In the genomic region with DNA sequence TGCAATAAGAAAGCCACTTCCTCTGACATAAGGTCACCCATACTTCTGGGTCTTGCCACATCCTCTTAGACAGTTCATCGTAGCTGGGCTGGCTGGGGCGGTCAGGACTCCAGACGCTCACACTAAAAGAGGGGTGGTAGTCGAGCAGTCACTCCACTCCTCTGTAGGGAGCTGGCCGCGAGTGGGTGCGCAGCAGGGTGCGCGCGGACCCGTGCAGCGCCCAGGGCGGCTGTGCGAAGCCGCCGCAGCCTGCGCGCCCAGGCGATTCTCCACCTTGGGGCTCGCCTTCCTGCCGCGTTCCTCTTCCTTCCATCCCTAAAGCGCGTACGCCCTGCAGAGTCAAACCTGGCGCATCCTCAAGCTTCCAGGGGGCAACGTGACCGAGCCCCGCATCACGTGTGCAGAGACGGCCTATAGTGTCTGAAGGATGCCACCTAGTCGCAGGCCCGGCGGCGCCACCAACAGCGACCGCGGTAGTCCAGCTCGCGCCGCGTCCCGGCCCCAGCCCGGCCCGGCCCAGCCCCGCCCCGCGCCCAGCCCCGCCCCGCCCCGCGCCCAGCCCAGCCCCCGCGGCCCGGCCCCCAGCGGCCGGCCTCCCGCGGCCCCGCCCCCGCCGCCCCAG, we compare ENCODE assay signal across 1 cellular context.
TF ChIP-seq lines count a peak whose summit lies in the region.

No MANE protein-coding gene starts in this region.

TF ChIP-seq in liver, 16 proteins besides CTCF, POLR2A, EP300 and RAD21 (continued from another document):
- TF ChIP-seq, protein P1, sequence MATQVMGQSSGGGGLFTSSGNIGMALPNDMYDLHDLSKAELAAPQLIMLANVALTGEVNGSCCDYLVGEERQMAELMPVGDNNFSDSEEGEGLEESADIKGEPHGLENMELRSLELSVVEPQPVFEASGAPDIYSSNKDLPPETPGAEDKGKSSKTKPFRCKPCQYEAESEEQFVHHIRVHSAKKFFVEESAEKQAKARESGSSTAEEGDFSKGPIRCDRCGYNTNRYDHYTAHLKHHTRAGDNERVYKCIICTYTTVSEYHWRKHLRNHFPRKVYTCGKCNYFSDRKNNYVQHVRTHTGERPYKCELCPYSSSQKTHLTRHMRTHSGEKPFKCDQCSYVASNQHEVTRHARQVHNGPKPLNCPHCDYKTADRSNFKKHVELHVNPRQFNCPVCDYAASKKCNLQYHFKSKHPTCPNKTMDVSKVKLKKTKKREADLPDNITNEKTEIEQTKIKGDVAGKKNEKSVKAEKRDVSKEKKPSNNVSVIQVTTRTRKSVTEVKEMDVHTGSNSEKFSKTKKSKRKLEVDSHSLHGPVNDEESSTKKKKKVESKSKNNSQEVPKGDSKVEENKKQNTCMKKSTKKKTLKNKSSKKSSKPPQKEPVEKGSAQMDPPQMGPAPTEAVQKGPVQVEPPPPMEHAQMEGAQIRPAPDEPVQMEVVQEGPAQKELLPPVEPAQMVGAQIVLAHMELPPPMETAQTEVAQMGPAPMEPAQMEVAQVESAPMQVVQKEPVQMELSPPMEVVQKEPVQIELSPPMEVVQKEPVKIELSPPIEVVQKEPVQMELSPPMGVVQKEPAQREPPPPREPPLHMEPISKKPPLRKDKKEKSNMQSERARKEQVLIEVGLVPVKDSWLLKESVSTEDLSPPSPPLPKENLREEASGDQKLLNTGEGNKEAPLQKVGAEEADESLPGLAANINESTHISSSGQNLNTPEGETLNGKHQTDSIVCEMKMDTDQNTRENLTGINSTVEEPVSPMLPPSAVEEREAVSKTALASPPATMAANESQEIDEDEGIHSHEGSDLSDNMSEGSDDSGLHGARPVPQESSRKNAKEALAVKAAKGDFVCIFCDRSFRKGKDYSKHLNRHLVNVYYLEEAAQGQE (IDR thresholded peaks at IDR 0.05) = no peak
TF ChIP-seq in liver: peak in this region for 5.
